Comparison of ENCODE assay signal across 31 cellular contexts in the genomic region with DNA sequence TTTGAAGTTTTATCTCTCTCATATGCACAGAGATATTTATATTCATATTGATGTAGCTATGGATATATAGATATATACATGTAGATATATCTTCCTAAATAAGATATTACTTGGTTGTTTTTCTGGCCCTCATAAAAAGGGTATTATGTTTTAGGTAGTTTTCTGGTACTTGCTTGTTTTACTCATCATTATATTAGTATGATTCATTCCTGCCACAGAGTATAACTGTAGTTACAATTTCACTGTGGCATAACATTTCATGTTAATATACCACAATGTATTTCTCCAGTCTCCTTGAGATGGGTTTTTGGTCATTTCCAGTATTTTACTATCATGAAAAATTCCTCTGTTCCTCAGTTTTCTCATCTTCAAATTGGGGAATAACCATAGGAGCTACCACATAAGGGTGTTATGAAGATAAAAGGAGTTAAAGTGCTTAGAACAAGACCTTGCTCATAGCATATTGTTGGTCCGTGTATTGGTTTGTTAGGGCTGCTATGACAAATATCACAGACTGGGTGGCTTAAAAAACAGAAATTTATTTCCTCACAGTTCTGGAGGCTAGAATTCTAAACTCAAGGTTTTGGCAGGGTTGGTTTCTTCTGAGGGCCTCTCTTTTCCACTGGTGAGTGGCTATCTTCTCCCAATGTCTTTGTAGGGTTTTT.
DNase-seq lines count a peak whose midpoint lies in the region; ATAC-seq, FAIRE-seq and TF ChIP-seq lines count a peak whose summit lies in the region.
"Had no signal": no experiment of that assay in that cellular context is flagged by ENCODE, and none has a peak within 500 bp of the region (broad histone marks: within the 10 kb centered on the region; RNA-seq: fewer than 3 reads in every experiment).

No MANE protein-coding gene starts in this region.

- H3K36me3 ChIP-seq in CD8-positive, alpha-beta T cell (ENCODE audit: insufficient read depth, low read length): no peaks in the 10 kb centered on the region
- H3K36me3 ChIP-seq: ascending aorta, BLaER1, neural progenitor cell, SJSA1, spleen had no signal

- H3K4me3 Mint-ChIP-seq in activated T-cell treated with anti-CD3 and anti-CD28 coated beads, Interleukin-2, amount 50 U/mL, for 24 hours: no peak overlapping the region
- H3K4me3 Mint-ChIP-seq in glutamatergic neuron (ENCODE audit: unreplicated experiment) (no peak overlapping the region), T-cell (no peak overlapping the region)
- H3K4me3 Mint-ChIP-seq in CD8-positive, alpha-beta T cell: no peak overlapping the region
- H3K4me3 Mint-ChIP-seq: HFFc6; neural progenitor cell; T-helper 1 cell treated with Interleukin-12 subunit alpha and Interleukin-12 subunit beta and Interleukin-4 antibody, amounts not matched to agents 30 μg/mL and 1 μg/mL, for 36 hours had no signal

- intact Hi-C loops in CD8-positive, alpha-beta T cell (cut with DNase I, micrococcal nuclease): no loop called here

- no peak for DNase-seq in activated T-cell treated with anti-CD3 and anti-CD28 coated beads, Interleukin-2, amount 50 U/mL, for 24 hours
- DNase-seq in activated T-cell treated with anti-CD3 and anti-CD28 coated beads for 4 hours (no peak), RCC 7860 (ENCODE audit: low spot score) (no peak), glutamatergic neuron (no peak), T-cell (no peak), globus pallidus (ENCODE audit: low spot score) (no peak)
- DNase-seq in CD8-positive, alpha-beta T cell: no peak
- DNase-seq: ACHN; activated naive CD4-positive, alpha-beta T cell treated with Interleukin-2 at 50 U/mL for 16 hours; caudate nucleus; COR-L47; dermis blood vessel endothelial cell; DMS79; HFFc6; mammary epithelial cell; NCI-H1092; NCI-H187; NCI-H526; right cardiac atrium; spleen; stimulated activated CD4-positive, alpha-beta T cell treated with anti-CD3 and anti-CD28 coated beads, Interleukin-2, amount 100 ng/mL, for 48 hours; stimulated activated naive CD4-positive, alpha-beta T cell had no signal

- ATAC-seq in HG02610 (IDR thresholded peaks at IDR 0.05; ENCODE audit: unreplicated experiment): peak; percentile 73
- no peak for ATAC-seq in T-cell (replicated peaks in 1 of 4)
- no peak for ATAC-seq in CD8-positive, alpha-beta T cell
- ATAC-seq: right cardiac atrium had no signal

- H3K27ac ChIP-seq in CD8-positive, alpha-beta T cell (ENCODE audit: low read depth, low read length): no peak overlapping the region
- H3K27ac ChIP-seq: ascending aorta, BLaER1, HL-60, neural progenitor cell, SJSA1, spleen had no signal

- H3K4me1 ChIP-seq in CD8-positive, alpha-beta T cell (ENCODE audit: insufficient read depth, low read length): no peaks in the 10 kb centered on the region
- H3K4me1 ChIP-seq: ascending aorta, BLaER1, neural progenitor cell, SJSA1, spleen had no signal

- POLR2A ChIA-PET in T-cell (lab: Charles Lee): no interaction called here
- POLR2A ChIA-PET in CD8-positive, alpha-beta T cell (lab: Charles Lee): no interaction called here

- CTCF ChIA-PET in T-cell (lab: Charles Lee): interaction anchor here in 1 of 2 donors (1.0 kb wide), 1 partner anchor 15 kb away, joined by 3 read pairs; no protein-coding TSS in a partner anchor
- CTCF ChIA-PET in CD8-positive, alpha-beta T cell (lab: Charles Lee): no interaction called here

- TF ChIP-seq CTCF in glutamatergic neuron (IDR thresholded peaks at IDR 0.05; ENCODE audit: partially characterized antibody, unreplicated experiment): no peak
- no peak for TF ChIP-seq CTCF in CD8-positive, alpha-beta T cell (IDR thresholded peaks at IDR 0.05)

- no peaks in the 10 kb centered on the region for H3K9me3 Mint-ChIP-seq in activated T-cell treated with anti-CD3 and anti-CD28 coated beads, Interleukin-2, amount 50 U/mL, for 24 hours
- H3K9me3 Mint-ChIP-seq in glutamatergic neuron (ENCODE audit: unreplicated experiment) (peaks cover 3% of the 10 kb centered on the region), T-cell (no peaks in the 10 kb centered on the region)
- H3K9me3 Mint-ChIP-seq in CD8-positive, alpha-beta T cell: no peaks in the 10 kb centered on the region
- H3K9me3 Mint-ChIP-seq: HFFc6; neural progenitor cell; T-helper 1 cell treated with Interleukin-12 subunit alpha and Interleukin-12 subunit beta and Interleukin-4 antibody, amounts not matched to agents 30 μg/mL and 1 μg/mL, for 36 hours had no signal

- H3K27me3 Mint-ChIP-seq in activated T-cell treated with anti-CD3 and anti-CD28 coated beads, Interleukin-2, amount 50 U/mL, for 24 hours: peaks cover 16% of the 10 kb centered on the region
- H3K27me3 Mint-ChIP-seq in glutamatergic neuron (ENCODE audit: unreplicated experiment) (no peaks in the 10 kb centered on the region), T-cell (no peaks in the 10 kb centered on the region)
- H3K27me3 Mint-ChIP-seq in CD8-positive, alpha-beta T cell (ENCODE audit: low read depth): no peaks in the 10 kb centered on the region

- peaks cover 7% of the 10 kb centered on the region for H3K36me3 Mint-ChIP-seq in activated T-cell treated with anti-CD3 and anti-CD28 coated beads, Interleukin-2, amount 50 U/mL, for 24 hours (ENCODE audit: low read depth)
- H3K36me3 Mint-ChIP-seq in glutamatergic neuron (ENCODE audit: unreplicated experiment) (no peaks in the 10 kb centered on the region), T-cell (peaks cover 13% of the 10 kb centered on the region)
- peaks cover 4% of the 10 kb centered on the region for H3K36me3 Mint-ChIP-seq in CD8-positive, alpha-beta T cell

- peaks cover 19% of the 10 kb centered on the region for H3K4me1 Mint-ChIP-seq in activated T-cell treated with anti-CD3 and anti-CD28 coated beads, Interleukin-2, amount 50 U/mL, for 24 hours (ENCODE audit: low read depth)
- H3K4me1 Mint-ChIP-seq in glutamatergic neuron (ENCODE audit: low read depth, unreplicated experiment) (peaks cover 17% of the 10 kb centered on the region), T-cell (no peaks in the 10 kb centered on the region)
- no peaks in the 10 kb centered on the region for H3K4me1 Mint-ChIP-seq in CD8-positive, alpha-beta T cell (ENCODE audit: low read depth)

- no peaks in the 10 kb centered on the region for H3K27me3 ChIP-seq in CD8-positive, alpha-beta T cell (ENCODE audit: insufficient read depth, low read length)
- H3K27me3 ChIP-seq: ascending aorta, neural progenitor cell, SJSA1, spleen had no signal

- FAIRE-seq in RCC 7860 (lab: Jason Lieb, UNC): peak; percentile 51
- FAIRE-seq: endometrium, GM12891 had no signal

- peak overlapping the region; percentile 83 for H3K27ac Mint-ChIP-seq in activated T-cell treated with anti-CD3 and anti-CD28 coated beads, Interleukin-2, amount 50 U/mL, for 24 hours
- peak overlapping the region; percentile 43 for H3K27ac Mint-ChIP-seq in glutamatergic neuron (ENCODE audit: unreplicated experiment)
- no peak overlapping the region for H3K27ac Mint-ChIP-seq in T-cell
- H3K27ac Mint-ChIP-seq in CD8-positive, alpha-beta T cell: no peak overlapping the region
- H3K27ac Mint-ChIP-seq: HFFc6; neural progenitor cell; T-helper 1 cell treated with Interleukin-12 subunit alpha and Interleukin-12 subunit beta and Interleukin-4 antibody, amounts not matched to agents 30 μg/mL and 1 μg/mL, for 36 hours had no signal

- H3K4me3 ChIP-seq in CD8-positive, alpha-beta T cell (ENCODE audit: low read depth, low read length): no peak overlapping the region
- H3K4me3 ChIP-seq: ascending aorta, BLaER1, neural progenitor cell, SJSA1, spleen had no signal

- no peaks in the 10 kb centered on the region for H3K9me3 ChIP-seq in CD8-positive, alpha-beta T cell (ENCODE audit: low read length)
- H3K9me3 ChIP-seq: ascending aorta, BLaER1, SJSA1, spleen had no signal

Comparison
In these comparisons a context has a peak if more than half of its experiments do, and no peak if none do; other contexts are left out.
1. H3K27ac Mint-ChIP-seq: peak in activated T-cell treated with anti-CD3 and anti-CD28 coated beads, Interleukin-2, amount 50 U/mL, for 24 hours (single experiment) and glutamatergic neuron (single experiment); none in T-cell (0 of 2) and CD8-positive, alpha-beta T cell (single experiment).